ENCODE assay signal across 21 cellular contexts in genomic region chr7:128311-129080, GRCh38.
DNase-seq lines count a peak whose midpoint lies in the region; ATAC-seq, FAIRE-seq and TF ChIP-seq lines count a peak whose summit lies in the region.
"Had no signal": no experiment of that assay in that cellular context is flagged by ENCODE, and none has a peak within 500 bp of the region (broad histone marks: within the 10 kb centered on the region; RNA-seq: fewer than 3 reads in every experiment).

No MANE protein-coding gene starts in this region.

- no peaks in the 10 kb centered on the region for H3K9me3 Mint-ChIP-seq in activated CD4-positive, alpha-beta T cell treated with anti-CD3 and anti-CD28 coated beads for 36 hours (ENCODE audit: low read depth)
- no peaks in the 10 kb centered on the region for H3K9me3 Mint-ChIP-seq in naive thymus-derived CD8-positive, alpha-beta T cell
- H3K9me3 Mint-ChIP-seq: CD8-positive, alpha-beta T cell had no signal

- POLR2A ChIA-PET in activated CD4-positive, alpha-beta T cell treated with anti-CD3 and anti-CD28 coated beads for 36 hours (lab: Charles Lee) = no interaction called here
- POLR2A ChIA-PET in naive thymus-derived CD8-positive, alpha-beta T cell (lab: Charles Lee) = no interaction called here

- H3K4me1 Mint-ChIP-seq in activated CD4-positive, alpha-beta T cell treated with anti-CD3 and anti-CD28 coated beads for 36 hours = no peaks in the 10 kb centered on the region
- H3K4me1 Mint-ChIP-seq in naive thymus-derived CD8-positive, alpha-beta T cell = peaks cover 0 to 5% (median 0%) of the 10 kb centered on the region in 4 donors

- H3K27me3 ChIP-seq in H7 (ENCODE audit: control insufficient read depth, insufficient read depth, low read length) (no peaks in the 10 kb centered on the region), bronchial epithelial cell (ENCODE audit: control insufficient read depth, insufficient read depth, low read length) (peaks cover 2% of the 10 kb centered on the region), transverse colon (no peaks in the 10 kb centered on the region)
- H3K27me3 ChIP-seq: Peyer's patch had no signal

- H3K27me3 Mint-ChIP-seq in activated CD4-positive, alpha-beta T cell treated with anti-CD3 and anti-CD28 coated beads for 36 hours = peaks cover 4% of the 10 kb centered on the region
- H3K27me3 Mint-ChIP-seq in naive thymus-derived CD8-positive, alpha-beta T cell = peaks cover 0 to 9% (median 4%) of the 10 kb centered on the region in 5 donors

- intact Hi-C loops in activated CD4-positive, alpha-beta T cell treated with anti-CD3 and anti-CD28 coated beads for 36 hours (cut with DNase I, micrococcal nuclease) = no loop called here
- intact Hi-C loops in transverse colon (cut with DNase I; ENCODE audit: low total_unique reads) = loop anchor here (1.0 kb wide), 1 partner anchor 43 kb away; no protein-coding TSS in a partner anchor

- H3K27ac Mint-ChIP-seq in activated CD4-positive, alpha-beta T cell treated with anti-CD3 and anti-CD28 coated beads for 36 hours = no peak overlapping the region
- H3K27ac Mint-ChIP-seq in naive thymus-derived CD8-positive, alpha-beta T cell = peak overlapping the region in 1 of 10 donors; percentile 40
- H3K27ac Mint-ChIP-seq: CD8-positive, alpha-beta T cell had no signal

- FAIRE-seq in bronchial epithelial cell (lab: Jason Lieb, UNC) = peak; percentile 7
- FAIRE-seq: GM12891, HepG2 had no signal

- DNase-seq in H7 = peak; percentile 39
- DNase-seq in bronchial epithelial cell (ENCODE audit: low read depth) = no peak
- DNase-seq in mesenteric fat pad (ENCODE audit: low spot score) = peak; percentile 74
- no peak for DNase-seq in activated CD4-positive, alpha-beta T cell treated with anti-CD3 and anti-CD28 coated beads for 36 hours
- no peak for DNase-seq in naive thymus-derived CD8-positive, alpha-beta T cell
- DNase-seq in transverse colon = no peak
- DNase-seq: CD8-positive, alpha-beta T cell; DND-41; KBM-7; MM.1S; NCI-H1105; NCI-H146; NCI-H2029; NCI-H226; NCI-H510A treated with DMSO at 0.1 percent for 48 hours; NCI-H748 treated with DMSO at 0.1 percent for 48 hours; Peyer's patch had no signal

- in situ Hi-C loops in transverse colon (cut with MboI; ENCODE audit: low pct_ligation_motif_present in 1 of 4, low pct_unique_long_range_greater_than_20kb in 1 of 4, low sequenced_read_pairs in 3 of 4) = no loop called here

- H3K36me3 ChIP-seq in H7 (replicated peaks; ENCODE audit: control insufficient read depth, insufficient read depth, low read length) = no peaks in the 10 kb centered on the region
- no peaks in the 10 kb centered on the region for H3K36me3 ChIP-seq in bronchial epithelial cell (ENCODE audit: control insufficient read depth, insufficient read depth, low read length)
- H3K36me3 ChIP-seq in transverse colon = no peaks in the 10 kb centered on the region
- H3K36me3 ChIP-seq: Peyer's patch had no signal

- H3K9me3 ChIP-seq in transverse colon = no peaks in the 10 kb centered on the region
- H3K9me3 ChIP-seq: Peyer's patch had no signal

- no peak overlapping the region for H3K27ac ChIP-seq in transverse colon

- H3K36me3 Mint-ChIP-seq in activated CD4-positive, alpha-beta T cell treated with anti-CD3 and anti-CD28 coated beads for 36 hours (ENCODE audit: low read depth) = no peaks in the 10 kb centered on the region
- no peaks in the 10 kb centered on the region for H3K36me3 Mint-ChIP-seq in naive thymus-derived CD8-positive, alpha-beta T cell
- H3K36me3 Mint-ChIP-seq: CD8-positive, alpha-beta T cell had no signal

- 73 to 83% methylated on average over 3 to 21 of the region's 21 CpGs for WGBS in transverse colon (ENCODE audit: low coverage in 1 of 2), 2 donors

- peaks cover 0 to 20% (median 2%) of the 10 kb centered on the region in 4 donors for H3K4me1 ChIP-seq in transverse colon

- no peak for TF ChIP-seq POLR2A in transverse colon (IDR thresholded peaks at IDR 0.05)

- no peak overlapping the region for H3K4me3 ChIP-seq in H7 (ENCODE audit: insufficient read depth, low read depth, low read length)
- no peak overlapping the region for H3K4me3 ChIP-seq in bronchial epithelial cell (ENCODE audit: low read depth, low read length)
- no peak overlapping the region for H3K4me3 ChIP-seq in transverse colon
- H3K4me3 ChIP-seq: Peyer's patch had no signal

- CTCF ChIA-PET in activated CD4-positive, alpha-beta T cell treated with anti-CD3 and anti-CD28 coated beads for 36 hours (lab: Charles Lee) = no interaction called here

- TF ChIP-seq CTCF in bronchial epithelial cell (IDR thresholded peaks at IDR 0.05; ENCODE audit: insufficient read depth, low read length, severe bottlenecking) (no peak), transverse colon (IDR thresholded peaks at IDR 0.05) (no peak)

- no peak for TF ChIP-seq EP300 in transverse colon (IDR thresholded peaks at IDR 0.05; ENCODE audit: low read depth)

- no peak overlapping the region for H3K4me3 Mint-ChIP-seq in activated CD4-positive, alpha-beta T cell treated with anti-CD3 and anti-CD28 coated beads for 36 hours
- no peak overlapping the region for H3K4me3 Mint-ChIP-seq in naive thymus-derived CD8-positive, alpha-beta T cell
- H3K4me3 Mint-ChIP-seq: CD8-positive, alpha-beta T cell had no signal

- no peak for ATAC-seq in activated CD4-positive, alpha-beta T cell treated with anti-CD3 and anti-CD28 coated beads for 36 hours
- ATAC-seq in naive thymus-derived CD8-positive, alpha-beta T cell = no peak
- ATAC-seq in HG03135 (IDR thresholded peaks at IDR 0.05; ENCODE audit: unreplicated experiment) = no peak
- ATAC-seq: CD8-positive, alpha-beta T cell; HepG2; SK-N-SH treated with all-trans-retinoic acid at 6 μM for 48 hours had no signal

Comparison
In these comparisons a context has a peak if more than half of its experiments do, and no peak if none do; other contexts are left out.
1. DNase-seq: peak in H7 (single experiment) and mesenteric fat pad (single experiment); none in bronchial epithelial cell (single experiment), activated CD4-positive, alpha-beta T cell treated with anti-CD3 and anti-CD28 coated beads for 36 hours (single experiment), naive thymus-derived CD8-positive, alpha-beta T cell (0 of 10) and transverse colon (single experiment).